In the genomic region with DNA sequence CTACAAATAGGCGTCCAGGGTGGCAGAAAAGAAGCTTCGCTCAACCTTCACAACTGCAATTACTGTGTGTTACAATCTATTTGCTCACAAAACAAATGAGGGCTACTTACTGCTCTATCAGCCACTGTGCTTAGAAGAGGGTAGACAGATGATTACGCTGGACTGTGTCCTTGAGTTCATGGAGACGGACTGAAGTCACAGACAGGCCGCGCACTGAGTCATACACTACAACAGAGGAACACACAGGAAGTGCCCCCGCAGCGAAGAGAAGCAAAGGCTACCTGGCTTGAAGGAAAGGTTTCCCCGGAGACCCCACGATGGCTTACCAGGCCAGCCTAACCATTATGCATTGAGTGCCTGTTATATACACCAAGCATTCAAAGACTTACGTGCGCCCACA, we compare ENCODE assay signal across 13 cellular contexts. TPM values are rescaled to one million over a fixed set of nuclear protein-coding genes. Genes with fewer than 3 reads are reported as not detected.
"Had no signal": no experiment of that assay in that cellular context is flagged by ENCODE, and none has a peak within 500 bp of the region (broad histone marks: within the 10 kb centered on the region; RNA-seq: fewer than 3 reads in every experiment).

No MANE protein-coding gene starts in this region.

- ATAC-seq: activated CD8-positive, alpha-beta T cell treated with anti-CD3 and anti-CD28 coated beads, Interleukin-2, amount 10 ng/mL, durations not matched to agents 7 days and 5 days; left ventricle myocardium superior; pancreas; stimulated activated naive CD8-positive, alpha-beta T cell treated with anti-CD3 and anti-CD28 coated beads, Interleukin-15, Interleukin-2, amounts not matched to agents 100 U/mL and 50 U/mL, for 24 hours had no signal

- H3K27me3 ChIP-seq: pancreas, upper lobe of left lung had no signal

- H3K4me3 ChIP-seq: pancreas, upper lobe of left lung had no signal

- H3K4me1 Mint-ChIP-seq: activated CD4-positive, alpha-beta T cell treated with anti-CD3 and anti-CD28 coated beads, Interleukin-2, amount 10 ng/mL, durations not matched to agents 7 days and 5 days had no signal

- H3K27me3 Mint-ChIP-seq: activated CD4-positive, alpha-beta T cell treated with anti-CD3 and anti-CD28 coated beads, Interleukin-2, amount 10 ng/mL, durations not matched to agents 7 days and 5 days; activated T-cell treated with anti-CD3 and anti-CD28 coated beads, Interleukin-2, amount 50 U/mL, for 24 hours had no signal

- H3K9me3 ChIP-seq: pancreas, upper lobe of left lung had no signal

- DNase-seq: activated CD4-positive, alpha-beta T cell treated with anti-CD3 and anti-CD28 coated beads, Interleukin-2, amount 10 ng/mL, durations not matched to agents 7 days and 5 days; activated CD8-positive, alpha-beta T cell treated with anti-CD3 and anti-CD28 coated beads, Interleukin-2, amount 10 ng/mL, durations not matched to agents 7 days and 5 days; activated naive CD4-positive, alpha-beta T cell treated with anti-CD3 and anti-CD28 coated beads for 36 hours; activated T-cell treated with anti-CD3 and anti-CD28 coated beads, Interleukin-2, amount 50 U/mL, for 24 hours; anterior cingulate cortex; cortex of kidney; effector CD4-positive, alpha-beta T cell; left ventricle myocardium superior; pancreas; stimulated activated naive CD8-positive, alpha-beta T cell treated with anti-CD3 and anti-CD28 coated beads, Interleukin-15, Interleukin-2, amounts not matched to agents 100 U/mL and 50 U/mL, for 24 hours; upper lobe of left lung had no signal

- H3K27ac ChIP-seq: upper lobe of left lung had no signal

- H3K27ac Mint-ChIP-seq: activated CD4-positive, alpha-beta T cell treated with anti-CD3 and anti-CD28 coated beads, Interleukin-2, amount 10 ng/mL, durations not matched to agents 7 days and 5 days; activated CD8-positive, alpha-beta T cell treated with anti-CD3 and anti-CD28 coated beads, Interleukin-2, amount 10 ng/mL, durations not matched to agents 7 days and 5 days; activated naive CD4-positive, alpha-beta T cell treated with anti-CD3 and anti-CD28 coated beads for 36 hours; activated T-cell treated with anti-CD3 and anti-CD28 coated beads, Interleukin-2, amount 50 U/mL, for 24 hours; activated T-helper 2 cell treated with anti-CD3 and anti-CD28 coated beads, Interferon-gamma antibody, Interleukin-2, Interleukin-4, amounts not matched to agents 10 μg/mL and 5 μg/mL and 100 μg/mL, durations not matched to agents 14 hours and 24 hours and 36 hours; T-helper 2 cell treated with Interferon-gamma antibody and Interleukin-4, amounts not matched to agents 5 μg/mL and 100 μg/mL, for 36 hours had no signal

- H3K4me3 Mint-ChIP-seq: activated CD4-positive, alpha-beta T cell treated with anti-CD3 and anti-CD28 coated beads, Interleukin-2, amount 10 ng/mL, durations not matched to agents 7 days and 5 days; activated CD8-positive, alpha-beta T cell treated with anti-CD3 and anti-CD28 coated beads, Interleukin-2, amount 10 ng/mL, durations not matched to agents 7 days and 5 days; activated naive CD4-positive, alpha-beta T cell treated with anti-CD3 and anti-CD28 coated beads for 36 hours; activated T-cell treated with anti-CD3 and anti-CD28 coated beads, Interleukin-2, amount 50 U/mL, for 24 hours; T-helper 2 cell treated with Interferon-gamma antibody and Interleukin-4, amounts not matched to agents 5 μg/mL and 100 μg/mL, for 36 hours had no signal

- H3K36me3 ChIP-seq: pancreas had no signal

RNA-seq across cellular contexts. Expression of a gene that starts 25.6 kb away (rescaled TPM):
- total RNA-seq: activated CD8-positive, alpha-beta T cell treated with anti-CD3 and anti-CD28 coated beads, Interleukin-2, amount 10 ng/mL, durations not matched to agents 7 days and 5 days had no signal
